In the genomic region with DNA sequence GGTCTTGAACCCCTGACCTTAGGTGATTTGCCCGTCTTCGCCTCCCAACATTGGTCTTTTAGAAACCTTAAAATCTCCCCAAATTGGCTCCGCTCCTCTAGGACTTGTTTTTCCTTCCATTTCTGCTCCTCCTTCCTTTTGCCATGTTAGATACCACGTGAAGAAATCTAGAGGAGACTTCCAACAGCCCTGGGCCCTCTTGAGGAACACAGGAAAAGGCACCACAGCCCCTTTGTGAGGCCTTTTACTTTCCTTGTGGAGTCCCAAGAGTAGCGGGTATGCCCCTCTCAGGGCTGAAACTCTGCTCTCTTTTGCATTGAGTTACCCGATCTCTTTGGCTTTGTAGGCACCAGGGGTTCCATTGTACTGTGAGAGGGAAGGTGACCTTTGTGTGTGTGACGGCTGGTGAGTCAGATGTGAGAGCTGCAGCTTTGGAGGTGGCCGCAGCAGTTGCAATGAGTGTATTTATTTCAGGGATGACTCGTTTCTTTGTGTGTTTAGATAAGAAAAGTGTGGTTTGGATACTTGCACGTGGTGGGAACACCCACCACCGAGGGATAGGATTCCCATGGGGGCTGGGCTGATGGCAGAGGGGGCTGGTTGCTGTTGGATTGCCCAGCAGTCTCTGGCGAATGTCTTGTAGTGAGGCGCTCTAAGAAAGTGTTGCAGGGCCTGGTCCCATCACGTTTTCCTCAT, we compare ENCODE assay signal across 11 cellular contexts.
DNase-seq lines count a peak whose midpoint lies in the region; ATAC-seq and TF ChIP-seq lines count a peak whose summit lies in the region.
"Had no signal": no experiment of that assay in that cellular context is flagged by ENCODE, and none has a peak within 500 bp of the region (broad histone marks: within the 10 kb centered on the region; RNA-seq: fewer than 3 reads in every experiment).

No MANE protein-coding gene starts in this region.

- H3K27me3 Mint-ChIP-seq in activated CD4-positive, alpha-beta T cell treated with anti-CD3 and anti-CD28 coated beads, Interleukin-2, amount 10 ng/mL, durations not matched to agents 24 days and 14 days: peaks cover 10% of the 10 kb centered on the region
- H3K27me3 Mint-ChIP-seq in effector memory CD8-positive, alpha-beta T cell: peaks cover 6 to 13% of the 10 kb centered on the region in 2 donors

- H3K36me3 ChIP-seq in fibroblast of lung (ENCODE audit: control insufficient read depth, insufficient read depth, low read length) (no peaks in the 10 kb centered on the region), sigmoid colon (no peaks in the 10 kb centered on the region)

- H3K4me1 Mint-ChIP-seq in activated CD4-positive, alpha-beta T cell treated with anti-CD3 and anti-CD28 coated beads, Interleukin-2, amount 10 ng/mL, durations not matched to agents 24 days and 14 days: peaks cover 10% of the 10 kb centered on the region
- H3K4me1 Mint-ChIP-seq in effector memory CD8-positive, alpha-beta T cell (ENCODE audit: low read depth in 2 of 2): no peaks in the 10 kb centered on the region
- H3K4me1 Mint-ChIP-seq: immature natural killer cell had no signal

- peak overlapping the region; percentile 67 for H3K27ac Mint-ChIP-seq in activated CD4-positive, alpha-beta T cell treated with anti-CD3 and anti-CD28 coated beads, Interleukin-2, amount 10 ng/mL, durations not matched to agents 24 days and 14 days
- no peak overlapping the region for H3K27ac Mint-ChIP-seq in effector memory CD8-positive, alpha-beta T cell
- H3K27ac Mint-ChIP-seq: CD14-positive monocyte, immature natural killer cell had no signal

- TF ChIP-seq EP300 in sigmoid colon (IDR thresholded peaks at IDR 0.05): no peak

- peak overlapping the region in 1 of 4 experiments; percentile 4 for H3K4me3 ChIP-seq in fibroblast of lung (replicated peaks in 1 of 4; ENCODE audit: control extremely low read depth in 1 of 4, insufficient read depth in 1 of 4, low read depth in 3 of 4, low read length in 4 of 4)
- H3K4me3 ChIP-seq in sigmoid colon: no peak overlapping the region

- no peaks in the 10 kb centered on the region for H4K20me1 ChIP-seq in fibroblast of lung (ENCODE audit: control insufficient read depth, extremely low read depth, insufficient read depth, low read length)

- no peaks in the 10 kb centered on the region for H3K36me3 Mint-ChIP-seq in activated CD4-positive, alpha-beta T cell treated with anti-CD3 and anti-CD28 coated beads, Interleukin-2, amount 10 ng/mL, durations not matched to agents 24 days and 14 days (ENCODE audit: low read depth)
- H3K36me3 Mint-ChIP-seq in effector memory CD8-positive, alpha-beta T cell (ENCODE audit: insufficient read depth): no peaks in the 10 kb centered on the region
- H3K36me3 Mint-ChIP-seq: CD14-positive monocyte, immature natural killer cell had no signal

- WGBS in sigmoid colon, 2 donors: 62 to 72% methylated on average over 14 of the region's 14 CpGs

- TF ChIP-seq POLR2A in sigmoid colon (IDR thresholded peaks at IDR 0.05): no peak

- H2AFZ ChIP-seq in fibroblast of lung (ENCODE audit: low read length): no peak overlapping the region

- no peak for ATAC-seq in effector memory CD8-positive, alpha-beta T cell (replicated peaks)

- H3K27me3 ChIP-seq in fibroblast of lung (ENCODE audit: control insufficient read depth, insufficient read depth, low read length) (no peaks in the 10 kb centered on the region), sigmoid colon (no peaks in the 10 kb centered on the region)

- no peaks in the 10 kb centered on the region for H3K79me2 ChIP-seq in fibroblast of lung (ENCODE audit: control insufficient read depth, insufficient read depth, low read length)

- no peaks in the 10 kb centered on the region for H3K9me3 ChIP-seq in fibroblast of lung (ENCODE audit: control insufficient read depth, insufficient read depth, low read depth, low read length)
- H3K9me3 ChIP-seq in sigmoid colon: no peaks in the 10 kb centered on the region

- H3K4me1 ChIP-seq in fibroblast of lung (ENCODE audit: control insufficient read depth, extremely low read depth, insufficient read depth, low read length): peaks cover 11% of the 10 kb centered on the region
- H3K4me1 ChIP-seq in sigmoid colon: no peaks in the 10 kb centered on the region

- DNase-seq in activated CD4-positive, alpha-beta T cell treated with anti-CD3 and anti-CD28 coated beads, Interleukin-2, amount 10 ng/mL, durations not matched to agents 24 days and 14 days: no peak
- DNase-seq in activated CD4-positive, alpha-beta T cell treated with anti-CD3 and anti-CD28 coated beads for 4 hours: no peak
- DNase-seq in OCI-M1 (lab: John Stamatoyannopoulos, UW): peak; percentile 95
- DNase-seq in fibroblast of lung (ENCODE audit: low read depth in 2 of 2): peak; percentile 98
- peak; percentile 98 for DNase-seq in smooth muscle cell of the brain vasculature (ENCODE audit: low read depth, low spot score)
- DNase-seq in sigmoid colon: no peak
- no peak for DNase-seq in effector memory CD8-positive, alpha-beta T cell
- no peak for DNase-seq in DMS153 treated with DMSO at 0.1 percent for 48 hours (lab: John Stamatoyannopoulos, UW; ENCODE audit: unreplicated experiment)
- DNase-seq: immature natural killer cell, NCI-H1694 treated with DMSO at 0.1 percent for 48 hours had no signal

- H3K9me3 Mint-ChIP-seq in activated CD4-positive, alpha-beta T cell treated with anti-CD3 and anti-CD28 coated beads, Interleukin-2, amount 10 ng/mL, durations not matched to agents 24 days and 14 days: no peaks in the 10 kb centered on the region
- no peaks in the 10 kb centered on the region for H3K9me3 Mint-ChIP-seq in effector memory CD8-positive, alpha-beta T cell

- no peak overlapping the region for H3K4me3 Mint-ChIP-seq in activated CD4-positive, alpha-beta T cell treated with anti-CD3 and anti-CD28 coated beads, Interleukin-2, amount 10 ng/mL, durations not matched to agents 24 days and 14 days
- no peak overlapping the region for H3K4me3 Mint-ChIP-seq in effector memory CD8-positive, alpha-beta T cell
- H3K4me3 Mint-ChIP-seq: CD14-positive monocyte, immature natural killer cell had no signal

- no peak overlapping the region for H3K4me2 ChIP-seq in fibroblast of lung (ENCODE audit: extremely low read depth, insufficient read depth, low read length)

- intact Hi-C loops in activated CD4-positive, alpha-beta T cell treated with anti-CD3 and anti-CD28 coated beads, Interleukin-2, amount 10 ng/mL, durations not matched to agents 24 days and 14 days (cut with micrococcal nuclease): loop anchor here (1.0 kb wide), 1 partner anchor 17 kb away; no protein-coding TSS in a partner anchor
- intact Hi-C loops in sigmoid colon (cut with DNase I): no loop called here

- peak in 1 of 2 donors; percentile 16 for TF ChIP-seq CTCF in fibroblast of lung (conservative IDR thresholded peaks at IDR 0.05 in 1 of 2, IDR thresholded peaks at IDR 0.05 in 1 of 2; ENCODE audit: low read depth in 1 of 2, low read length in 2 of 2)
- TF ChIP-seq CTCF in sigmoid colon (IDR thresholded peaks at IDR 0.05): no peak

- H3K9ac ChIP-seq in fibroblast of lung (ENCODE audit: insufficient read depth, low read length): no peak overlapping the region

- H3K27ac ChIP-seq in fibroblast of lung (ENCODE audit: insufficient read depth, low read length) (peak overlapping the region; percentile 83), sigmoid colon (no peak overlapping the region)

Comparison
In these comparisons a context has a peak if more than half of its experiments do, and no peak if none do; other contexts are left out.
1. DNase-seq: peak in OCI-M1 (single experiment), fibroblast of lung (2 of 2) and smooth muscle cell of the brain vasculature (single experiment); none in activated CD4-positive, alpha-beta T cell treated with anti-CD3 and anti-CD28 coated beads, Interleukin-2, amount 10 ng/mL, durations not matched to agents 24 days and 14 days (single experiment), activated CD4-positive, alpha-beta T cell treated with anti-CD3 and anti-CD28 coated beads for 4 hours (0 of 2), sigmoid colon (single experiment), effector memory CD8-positive, alpha-beta T cell (0 of 3) and DMS153 treated with DMSO at 0.1 percent for 48 hours (single experiment).